ENCODE assay signal across 19 cellular contexts in the genomic region with DNA sequence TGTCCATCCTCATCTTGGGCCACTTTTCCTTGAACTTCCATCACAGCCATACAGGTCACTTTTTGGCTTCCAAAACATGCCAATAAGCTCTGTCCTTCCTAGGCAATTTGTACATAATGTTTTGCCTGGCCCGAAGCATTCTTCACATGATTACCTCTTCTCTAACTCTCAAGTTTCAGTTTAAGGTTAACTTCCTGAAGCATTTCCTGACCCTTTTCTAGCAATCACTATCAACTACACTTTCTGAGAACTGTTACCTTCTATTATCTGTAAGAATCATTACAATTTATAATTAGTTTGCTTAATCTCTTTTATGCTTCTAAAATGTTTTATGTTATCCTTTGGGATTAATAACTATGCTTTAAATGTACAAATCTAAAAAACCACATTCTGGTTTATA.
DNase-seq lines count a peak whose midpoint lies in the region; ATAC-seq, FAIRE-seq and TF ChIP-seq lines count a peak whose summit lies in the region.
"Had no signal": no experiment of that assay in that cellular context is flagged by ENCODE, and none has a peak within 500 bp of the region (broad histone marks: within the 10 kb centered on the region; RNA-seq: fewer than 3 reads in every experiment).

No MANE protein-coding gene starts in this region.

- H3K4me1 ChIP-seq in small intestine (ENCODE audit: control insufficient read depth in 2 of 2, insufficient read depth in 1 of 2, low read depth in 1 of 2, low read length in 1 of 2) = no peaks in the 10 kb centered on the region
- H3K4me1 ChIP-seq: breast epithelium, esophagus muscularis mucosa, right lobe of liver, transverse colon had no signal

- H3K4me3 ChIP-seq in choroid plexus epithelial cell (ENCODE audit: low read depth, low read length) = no peak overlapping the region
- no peak overlapping the region for H3K4me3 ChIP-seq in small intestine (ENCODE audit: low read depth in 1 of 2, low read length in 2 of 2)
- H3K4me3 ChIP-seq: breast epithelium, esophagus muscularis mucosa, MG63, right lobe of liver, transverse colon had no signal

- POLR2A ChIA-PET in T-cell (lab: Charles Lee) = interaction anchor here in 1 of 2 donors (0.5 kb wide), 1 partner anchor 184 kb away, joined by 3 read pairs; no protein-coding TSS in a partner anchor

- H3K36me3 Mint-ChIP-seq in activated naive CD4-positive, alpha-beta T cell treated with anti-CD3 and anti-CD28 coated beads for 36 hours (ENCODE audit: low read depth) = peaks cover 25% of the 10 kb centered on the region
- H3K36me3 Mint-ChIP-seq in T-cell = peaks cover 40% of the 10 kb centered on the region

- H3K9me3 Mint-ChIP-seq in activated naive CD4-positive, alpha-beta T cell treated with anti-CD3 and anti-CD28 coated beads for 36 hours = no peaks in the 10 kb centered on the region
- H3K9me3 Mint-ChIP-seq in T-cell = no peaks in the 10 kb centered on the region

- peak; percentile 53 for FAIRE-seq in small intestine (lab: Jason Lieb, UNC)

- intact Hi-C loops in activated naive CD4-positive, alpha-beta T cell treated with anti-CD3 and anti-CD28 coated beads for 36 hours (cut with micrococcal nuclease) = loop anchor here (5.0 kb wide), 1 partner anchor 299 kb away; the partner anchor contains the start of gene XPO1

- H3K27me3 ChIP-seq in small intestine (ENCODE audit: control insufficient read depth in 2 of 2, insufficient read depth in 2 of 2, low read length in 2 of 2) = no peaks in the 10 kb centered on the region
- H3K27me3 ChIP-seq: breast epithelium, esophagus muscularis mucosa, MG63, right lobe of liver, transverse colon had no signal

- H3K9me3 ChIP-seq in small intestine (ENCODE audit: control insufficient read depth, low read depth) = no peaks in the 10 kb centered on the region
- H3K9me3 ChIP-seq: breast epithelium, esophagus muscularis mucosa, MG63, right lobe of liver, transverse colon had no signal

- WGBS in small intestine, 3 donors = 67 to 93% (median 73%) methylated on average over 1 of the region's 1 CpG

- H3K4me1 Mint-ChIP-seq in activated naive CD4-positive, alpha-beta T cell treated with anti-CD3 and anti-CD28 coated beads for 36 hours (ENCODE audit: low read depth) = peaks cover 13% of the 10 kb centered on the region
- H3K4me1 Mint-ChIP-seq in T-cell = peaks cover 12 to 21% (median 20%) of the 10 kb centered on the region in 3 donors

- ATAC-seq in T-cell (replicated peaks in 1 of 4) (peak in 1 of 4 experiments; percentile 35), GM19467 (IDR thresholded peaks at IDR 0.05; ENCODE audit: unreplicated experiment) (no peak)
- ATAC-seq: left ventricle myocardium superior, right lobe of liver had no signal

- H3K36me3 ChIP-seq in small intestine (ENCODE audit: control insufficient read depth in 2 of 2, insufficient read depth in 2 of 2, low read length in 2 of 2) = peaks cover 5 to 6% of the 10 kb centered on the region in 2 donors
- H3K36me3 ChIP-seq: breast epithelium had no signal

- DNase-seq in activated naive CD4-positive, alpha-beta T cell treated with anti-CD3 and anti-CD28 coated beads for 36 hours = no peak
- DNase-seq in activated naive CD4-positive, alpha-beta T cell treated with anti-CD3 and anti-CD28 coated beads, Interleukin-2, amount 50 U/mL, for 16 hours = no peak
- DNase-seq in T-cell (no peak), choroid plexus epithelial cell (ENCODE audit: low read depth) (peak; percentile 41), small intestine (no peak), amygdala (lab: John Stamatoyannopoulos, UW) (no peak), GM13976 (ENCODE audit: low spot score) (no peak)
- DNase-seq: DMS79; left ventricle myocardium superior; MG63; NCI-H1694 treated with DMSO at 0.1 percent for 48 hours; right lobe of liver; stimulated activated naive CD4-positive, alpha-beta T cell treated with Interleukin-2 at 50 U/mL for 16 hours; transverse colon; WERI-Rb-1 had no signal

- H3K4me3 Mint-ChIP-seq in activated naive CD4-positive, alpha-beta T cell treated with anti-CD3 and anti-CD28 coated beads for 36 hours = no peak overlapping the region
- peak overlapping the region in 1 of 3 donors; percentile 3 for H3K4me3 Mint-ChIP-seq in T-cell

- TF ChIP-seq CTCF in choroid plexus epithelial cell (conservative IDR thresholded peaks at IDR 0.05; ENCODE audit: low read depth, low read length) = no peak
- no peak for TF ChIP-seq CTCF in GM13976 (IDR thresholded peaks at IDR 0.05; ENCODE audit: borderline replicate concordance, control extremely low read depth, extremely low read depth, insufficient read depth, missing control alignments)

- no peaks in the 10 kb centered on the region for H3K27me3 Mint-ChIP-seq in activated naive CD4-positive, alpha-beta T cell treated with anti-CD3 and anti-CD28 coated beads for 36 hours (ENCODE audit: low read depth)
- no peaks in the 10 kb centered on the region for H3K27me3 Mint-ChIP-seq in T-cell

- in situ Hi-C loops in GM13976 (cut with MboI; ENCODE audit: low sequenced_read_pairs, unreplicated experiment) = no loop called here

- CTCF ChIA-PET in activated naive CD4-positive, alpha-beta T cell treated with anti-CD3 and anti-CD28 coated beads for 36 hours (lab: Charles Lee) = no interaction called here
- CTCF ChIA-PET in T-cell (lab: Charles Lee) = no interaction called here

- no peak overlapping the region for H3K27ac ChIP-seq in small intestine (ENCODE audit: low read depth in 1 of 2, low read length in 1 of 2)
- H3K27ac ChIP-seq: breast epithelium, C4-2B, esophagus muscularis mucosa, right lobe of liver, transverse colon, WERI-Rb-1 had no signal

- peak overlapping the region; percentile 39 for H3K27ac Mint-ChIP-seq in activated naive CD4-positive, alpha-beta T cell treated with anti-CD3 and anti-CD28 coated beads for 36 hours
- H3K27ac Mint-ChIP-seq in T-cell = peak overlapping the region; percentile 82 to 86
